Comparison of ENCODE assay signal across 8 cellular contexts in genomic region chr6:85675030-85675819, GRCh38. TPM values are rescaled to one million over a fixed set of nuclear protein-coding genes. Genes with fewer than 3 reads are reported as not detected.
DNase-seq lines count a peak whose midpoint lies in the region; ATAC-seq and TF ChIP-seq lines count a peak whose summit lies in the region.

No MANE protein-coding gene starts in this region.

- no peaks in the 10 kb centered on the region for H3K9me3 Mint-ChIP-seq in osteocyte (ENCODE audit: unreplicated experiment)

- CTCF ChIA-PET in GM10248 (lab: Yijun Ruan, JAX), result interaction anchor here (0.8 to 1.5 kb wide), 4 partner anchors 31 to 320 kb away, joined by 3 to 4 read pairs (median 4); partner anchors contain the start of gene NT5E

- no peaks in the 10 kb centered on the region for H3K27me3 ChIP-seq in NT2/D1 (ENCODE audit: insufficient read depth, insufficient read length)

- TF ChIP-seq CTCF in osteocyte (IDR thresholded peaks at IDR 0.05), result no peak
- no peak for TF ChIP-seq CTCF in GM10248 (IDR thresholded peaks at IDR 0.05; ENCODE audit: control extremely low read depth, extremely low read depth, low read depth, missing control alignments)

- peaks cover 58% of the 10 kb centered on the region for H3K4me1 Mint-ChIP-seq in osteocyte (ENCODE audit: unreplicated experiment)

- H3K4me1 ChIP-seq in NT2/D1 (ENCODE audit: insufficient read depth, insufficient read length), result no peaks in the 10 kb centered on the region

- no peaks in the 10 kb centered on the region for H3K27me3 Mint-ChIP-seq in osteocyte (ENCODE audit: unreplicated experiment)

- H3K4me3 ChIP-seq in GM08714 (ENCODE audit: low read length) (peak overlapping the region; percentile 100), NT2/D1 (ENCODE audit: insufficient read length, low read depth) (peak overlapping the region; percentile 19)

- peak overlapping the region; percentile 95 for H3K4me3 Mint-ChIP-seq in osteocyte (ENCODE audit: unreplicated experiment)

- H3K27ac Mint-ChIP-seq in osteocyte (ENCODE audit: unreplicated experiment), result peak overlapping the region; percentile 56

- H3K36me3 ChIP-seq in NT2/D1 (ENCODE audit: insufficient read depth, insufficient read length, low read length), result peaks cover 40% of the 10 kb centered on the region

- H3K9ac ChIP-seq in NT2/D1 (ENCODE audit: insufficient read length, low read depth), result no peak overlapping the region

- H3K36me3 Mint-ChIP-seq in osteocyte (ENCODE audit: unreplicated experiment), result peaks cover 44% of the 10 kb centered on the region

- POLR2A ChIA-PET in GM10248 (lab: Yijun Ruan, JAX), result interaction anchor here (1.1 to 8.8 kb wide), 2 partner anchors 23 to 33 kb away, joined by 4 to 254 read pairs; partner anchors contain the start of gene SYNCRIP

- no peak for ATAC-seq in GM18858 (IDR thresholded peaks at IDR 0.05; ENCODE audit: unreplicated experiment)
- ATAC-seq in GM21723 (IDR thresholded peaks at IDR 0.05; ENCODE audit: unreplicated experiment), result no peak

- no peaks in the 10 kb centered on the region for H3K9me3 ChIP-seq in NT2/D1 (ENCODE audit: insufficient read depth, low read length)

- DNase-seq in NT2/D1 (ENCODE audit: low read depth, low spot score) (no peak), dermis blood vessel endothelial cell (peak; percentile 64), osteocyte (ENCODE audit: extremely low spot score, unreplicated experiment) (no peak), GM10248 (ENCODE audit: extremely low spot score) (no peak)
- no peak for DNase-seq in stimulated activated CD4-positive, alpha-beta T cell treated with anti-CD3 and anti-CD28 coated beads, Interleukin-4, amount 100 ng/mL, for 1 hour

RNA-seq across cellular contexts. Expression of gene SYNCRIP, which starts 32.5 kb away (rescaled TPM):
- total RNA-seq in dermis blood vessel endothelial cell, result 70.6 and 160 TPM in 2 replicates
- total RNA-seq in osteocyte, result 93.7 and 94.0 TPM in 2 replicates
